Comparison of ENCODE assay signal across 8 cellular contexts in genomic region chr18:62522510-62523254, GRCh38. TPM values are rescaled to one million over a fixed set of nuclear protein-coding genes. Genes with fewer than 3 reads are reported as not detected.
DNase-seq lines count a peak whose midpoint lies in the region; ATAC-seq and TF ChIP-seq lines count a peak whose summit lies in the region.

Gene ZCCHC2 (plus strand): TSS chr18:62523025. CDS start chr18:62523425, 400 bp downstream.

- H3K36me3 Mint-ChIP-seq in chondrocyte (ENCODE audit: low read depth): no peaks in the 10 kb centered on the region

- H3K9me3 Mint-ChIP-seq in chondrocyte (ENCODE audit: low read depth): no peaks in the 10 kb centered on the region

- H3K4me1 Mint-ChIP-seq in chondrocyte (ENCODE audit: low read depth): peaks cover 32% of the 10 kb centered on the region

- ATAC-seq in HG03439 (IDR thresholded peaks at IDR 0.05; ENCODE audit: unreplicated experiment): peak; percentile 74

- no peak for TF ChIP-seq CTCF in chondrocyte (IDR thresholded peaks at IDR 0.05)
- no peak for TF ChIP-seq CTCF in kidney epithelial cell (IDR thresholded peaks at IDR 0.05; ENCODE audit: insufficient read depth, low read length, poor library complexity, severe bottlenecking)

- H3K27me3 ChIP-seq in kidney epithelial cell (ENCODE audit: control insufficient read depth, insufficient read depth, low read length): no peaks in the 10 kb centered on the region

- no peaks in the 10 kb centered on the region for H3K27me3 Mint-ChIP-seq in chondrocyte (ENCODE audit: low read depth)

- H3K4me3 ChIP-seq in kidney epithelial cell (ENCODE audit: low read depth, low read length): peak within 1 kb of the TSS; percentile 63

- H3K4me3 Mint-ChIP-seq in chondrocyte (ENCODE audit: unreplicated experiment): peak within 1 kb of the TSS; percentile 79

- peak within 1 kb of the TSS; percentile 59 for H3K27ac Mint-ChIP-seq in chondrocyte (ENCODE audit: unreplicated experiment)

- peak; percentile 82 to 84 for DNase-seq in AML-193 (lab: John Stamatoyannopoulos, UW)
- DNase-seq in NCI-H510A treated with DMSO at 0.1 percent for 48 hours (lab: John Stamatoyannopoulos, UW): peak; percentile 98
- peak; percentile 96 to 97 for DNase-seq in activated CD4-positive, alpha-beta T cell treated with anti-CD3 and anti-CD28 coated beads for 24 hours (ENCODE audit: low read depth in 2 of 2)
- DNase-seq in chondrocyte (ENCODE audit: low spot score): peak; percentile 99
- DNase-seq in kidney epithelial cell (ENCODE audit: low read depth): peak; percentile 71
- DNase-seq in stimulated activated CD4-positive, alpha-beta T cell treated with anti-CD3 and anti-CD28 coated beads, Interleukin-15, amount 100 ng/mL, for 48 hours (ENCODE audit: low read depth in 2 of 2): peak; percentile 96 to 98

- H3K36me3 ChIP-seq in kidney epithelial cell (ENCODE audit: control insufficient read depth, insufficient read depth, low read length): no peaks in the 10 kb centered on the region

- TF ChIP-seq POLR2A in GM19193 (IDR thresholded peaks at IDR 0.05; ENCODE audit: extremely low read depth, insufficient read depth, insufficient read length): peak; percentile 78

RNA-seq across cellular contexts. Expression of gene ZCCHC2, which starts in this region (rescaled TPM):
- 12.6 to 13.2 TPM (median 12.6 TPM) in 3 replicates for total RNA-seq in chondrocyte
- 8.7 and 10.7 TPM in 2 replicates for total RNA-seq in kidney epithelial cell

Comparison
In these comparisons a context has a peak if more than half of its experiments do, and no peak if none do; other contexts are left out.
1. Peak in every context shown above with its lines: DNase-seq, ATAC-seq and H3K4me3 ChIP-seq.